In the genomic region with DNA sequence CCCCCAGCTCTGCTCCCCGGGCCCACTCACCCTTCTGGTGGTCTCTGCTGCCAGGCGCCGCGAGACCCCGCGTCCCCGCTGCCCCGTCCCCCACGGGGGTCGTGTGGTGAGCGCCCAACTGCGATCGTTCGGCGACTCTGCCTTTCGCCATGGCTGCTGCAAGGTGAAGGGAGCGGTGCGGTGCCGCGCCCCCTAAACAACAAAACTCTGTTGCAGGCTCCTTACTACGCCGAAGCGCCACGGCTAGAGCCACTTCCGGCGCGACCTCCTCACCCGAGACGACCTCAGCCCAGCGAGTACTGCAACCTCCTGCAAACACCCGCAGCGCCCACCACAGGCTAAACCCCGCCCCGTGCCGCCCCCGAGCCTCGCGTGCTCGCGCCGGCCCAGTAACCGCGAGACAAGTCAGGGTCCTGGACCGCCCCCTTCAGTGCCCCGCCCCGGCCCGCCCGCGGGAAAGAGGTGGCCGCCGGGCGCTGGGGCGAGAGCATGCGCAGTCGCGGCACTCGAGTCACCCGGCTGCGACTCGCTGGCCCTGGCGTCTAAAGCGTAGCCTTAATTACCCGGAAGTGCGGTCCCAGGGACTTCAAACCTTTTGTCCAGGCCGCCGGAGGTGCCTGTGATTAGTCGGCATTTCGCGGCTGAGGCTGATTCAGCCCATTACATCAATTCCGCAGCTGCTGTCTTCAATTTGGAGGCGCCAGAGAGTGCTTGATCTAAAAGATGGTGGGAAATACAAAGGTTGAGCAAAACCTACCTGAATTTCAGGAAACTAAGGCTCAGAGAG, we compare ENCODE assay signal across 1 cellular context.
A peak's percentile ranks its signal among the peaks of the same experiment; 100 is the strongest.
TF ChIP-seq lines count a peak whose summit lies in the region.

A gene with protein sequence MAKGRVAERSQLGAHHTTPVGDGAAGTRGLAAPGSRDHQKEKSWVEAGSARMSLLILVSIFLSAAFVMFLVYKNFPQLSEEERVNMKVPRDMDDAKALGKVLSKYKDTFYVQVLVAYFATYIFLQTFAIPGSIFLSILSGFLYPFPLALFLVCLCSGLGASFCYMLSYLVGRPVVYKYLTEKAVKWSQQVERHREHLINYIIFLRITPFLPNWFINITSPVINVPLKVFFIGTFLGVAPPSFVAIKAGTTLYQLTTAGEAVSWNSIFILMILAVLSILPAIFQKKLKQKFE (minus strand): TSS at position 303 of the 787 bp plus-strand sequence. CDS start 152 bp downstream, at position 151.

TF ChIP-seq in K562, 482 proteins besides CTCF, POLR2A, EP300 and RAD21 (continued from another document and continues in another):
- TF ChIP-seq ZMIZ1 (IDR thresholded peaks at IDR 0.05; ENCODE audit: low read depth in 2 of 2, low read length in 2 of 2) (peak; percentile 12 to 78; a peak in 3 of 4 replicates), CREB1 (IDR thresholded peaks at IDR 0.05) (peak; percentile 95), CREB1 (CRISPR knock-in tag; IDR thresholded peaks at IDR 0.05) (peak; percentile 93), SOX6 (IDR thresholded peaks at IDR 0.05) (0 out of 2 replicates have a peak, but pooled peaks have one; percentile 12), RUNX1 (IDR thresholded peaks at IDR 0.05; ENCODE audit: low read depth) (no peak), PHF8 (IDR thresholded peaks at IDR 0.05; ENCODE audit: borderline replicate concordance, low read length) (peak; percentile 79), ZC3H8 (IDR thresholded peaks at IDR 0.05) (no peak), SMAD2 (IDR thresholded peaks at IDR 0.05; ENCODE audit: low read depth, low read length) (no peak), ZNF12 (CRISPR knock-in tag; IDR thresholded peaks at IDR 0.05) (peak; percentile 69; the same call in 1 of the 2 replicates), PML (IDR thresholded peaks at IDR 0.05; ENCODE audit: low read length) (peak; percentile 79), ZFX (CRISPR knock-in tag; IDR thresholded peaks at IDR 0.05) (peak; percentile 70), ETS2 (tag; IDR thresholded peaks at IDR 0.05; ENCODE audit: borderline replicate concordance, poor library complexity, severe bottlenecking) (no peak), RFX7 (CRISPR knock-in tag; IDR thresholded peaks at IDR 0.05) (peak; percentile 65; the same call in 1 of the 2 replicates), KLF1 (tag; IDR thresholded peaks at IDR 0.05) (no peak), POLR2B (IDR thresholded peaks at IDR 0.05; ENCODE audit: low read depth, partially characterized antibody) (peak; percentile 82), MTA3 (IDR thresholded peaks at IDR 0.05; ENCODE audit: borderline replicate concordance) (peak; percentile 60), ZNF41 (CRISPR knock-in tag; conservative IDR thresholded peaks at IDR 0.05) (no peak), MEF2A (IDR thresholded peaks at IDR 0.05; ENCODE audit: control insufficient read depth, low read depth, low read length) (0 out of 2 replicates have a peak, but pooled peaks have one; percentile 38), SAFB (IDR thresholded peaks at IDR 0.05; ENCODE audit: borderline replicate concordance, low read depth, low read length) (peak; percentile 90), CBX1 (IDR thresholded peaks at IDR 0.05; ENCODE audit: low read depth) (no peak; the same call in none of the 2 replicates), ZNF75A (CRISPR knock-in tag; IDR thresholded peaks at IDR 0.05) (no peak), FOXJ2 (tag; IDR thresholded peaks at IDR 0.05) (no peak), ESRRB (CRISPR knock-in tag; IDR thresholded peaks at IDR 0.05; ENCODE audit: borderline replicate concordance) (no peak), TAF1 (IDR thresholded peaks at IDR 0.05; ENCODE audit: control insufficient read depth, extremely low read depth, insufficient read depth, low read length, severe bottlenecking) (peak; percentile 94), L3MBTL2 (IDR thresholded peaks at IDR 0.05) (peak; percentile 61), MCM5 (IDR thresholded peaks at IDR 0.05; ENCODE audit: low read depth) (no peak), ATF1 (CRISPR knock-in tag; IDR thresholded peaks at IDR 0.05) (peak; percentile 62; the same call in 1 of the 2 replicates), ATF1 (tag; IDR thresholded peaks at IDR 0.05) (peak; percentile 91), ZNF395 (CRISPR knock-in tag; IDR thresholded peaks at IDR 0.05) (no peak), KDM1A (IDR thresholded peaks at IDR 0.05) (no peak; a peak in 1 of 4 replicates), ESRRA (IDR thresholded peaks at IDR 0.05; ENCODE audit: borderline replicate concordance, low read depth) (peak; percentile 74; the same call in 1 of the 2 replicates), CBFB (CRISPR knock-in tag; IDR thresholded peaks at IDR 0.05) (peak; percentile 48; the same call in 1 of the 2 replicates), ZBTB11 (CRISPR knock-in tag; IDR thresholded peaks at IDR 0.05) (peak in 1 of 3 experiments; percentile 92; a peak in 2 of 6 replicates), ZFP36 (IDR thresholded peaks at IDR 0.05; ENCODE audit: low read depth, low read length, partially characterized antibody) (peak; percentile 14), MAFF (IDR thresholded peaks at IDR 0.05; ENCODE audit: low read length) (peak; percentile 10; the same call in 1 of the 2 replicates), HDAC2 (IDR thresholded peaks at IDR 0.05) (0 out of 2 replicates have a peak, but pooled peaks have one; percentile 52), POLR2AphosphoS5 (IDR thresholded peaks at IDR 0.05; ENCODE audit: control insufficient read depth, insufficient read depth, low read depth, low read length) (peak; percentile 81), CREB3L1 (IDR thresholded peaks at IDR 0.05; ENCODE audit: borderline replicate concordance, low read depth) (0 out of 2 replicates have a peak, but pooled peaks have one; percentile 30), FUS (optimal IDR thresholded peaks at IDR 0.05; ENCODE audit: low read depth, low read length) (peak; percentile 57), SP1 (CRISPR knock-in tag; IDR thresholded peaks at IDR 0.05) (peak; percentile 86), ZNF77 (CRISPR knock-in tag; IDR thresholded peaks at IDR 0.05) (no peak), PCBP1 (IDR thresholded peaks at IDR 0.05; ENCODE audit: low read depth, low read length, poor library complexity, severe bottlenecking) (peak; percentile 82), FOXP1 (CRISPR knock-in tag; IDR thresholded peaks at IDR 0.05) (0 out of 2 replicates have a peak, but pooled peaks have one; percentile 10), FOSL1 (tag; conservative IDR thresholded peaks at IDR 0.05) (peak; percentile 68), ZNF239 (CRISPR knock-in tag; IDR thresholded peaks at IDR 0.05) (no peak), HNRNPLL (IDR thresholded peaks at IDR 0.05; ENCODE audit: low read depth, low read length, poor library complexity, severe bottlenecking) (peak; percentile 81)
- TF ChIP-seq, protein P1, sequence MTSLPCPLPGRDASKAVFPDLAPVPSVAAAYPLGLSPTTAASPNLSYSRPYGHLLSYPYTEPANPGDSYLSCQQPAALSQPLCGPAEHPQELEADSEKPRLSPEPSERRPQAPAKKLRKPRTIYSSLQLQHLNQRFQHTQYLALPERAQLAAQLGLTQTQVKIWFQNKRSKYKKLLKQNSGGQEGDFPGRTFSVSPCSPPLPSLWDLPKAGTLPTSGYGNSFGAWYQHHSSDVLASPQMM (CRISPR knock-in tag; IDR thresholded peaks at IDR 0.05): no peak
- TF ChIP-seq, protein P2, sequence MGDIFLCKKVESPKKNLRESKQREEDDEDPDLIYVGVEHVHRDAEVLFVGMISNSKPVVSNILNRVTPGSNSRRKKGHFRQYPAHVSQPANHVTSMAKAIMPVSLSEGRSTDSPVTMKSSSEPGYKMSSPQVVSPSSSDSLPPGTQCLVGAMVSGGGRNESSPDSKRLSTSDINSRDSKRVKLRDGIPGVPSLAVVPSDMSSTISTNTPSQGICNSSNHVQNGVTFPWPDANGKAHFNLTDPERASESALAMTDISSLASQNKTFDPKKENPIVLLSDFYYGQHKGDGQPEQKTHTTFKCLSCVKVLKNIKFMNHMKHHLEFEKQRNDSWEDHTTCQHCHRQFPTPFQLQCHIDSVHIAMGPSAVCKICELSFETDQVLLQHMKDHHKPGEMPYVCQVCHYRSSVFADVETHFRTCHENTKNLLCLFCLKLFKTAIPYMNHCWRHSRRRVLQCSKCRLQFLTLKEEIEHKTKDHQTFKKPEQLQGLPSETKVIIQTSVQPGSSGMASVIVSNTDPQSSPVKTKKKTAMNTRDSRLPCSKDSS (IDR thresholded peaks at IDR 0.05; ENCODE audit: low read depth, partially characterized antibody): no peak
- TF ChIP-seq, protein P3, sequence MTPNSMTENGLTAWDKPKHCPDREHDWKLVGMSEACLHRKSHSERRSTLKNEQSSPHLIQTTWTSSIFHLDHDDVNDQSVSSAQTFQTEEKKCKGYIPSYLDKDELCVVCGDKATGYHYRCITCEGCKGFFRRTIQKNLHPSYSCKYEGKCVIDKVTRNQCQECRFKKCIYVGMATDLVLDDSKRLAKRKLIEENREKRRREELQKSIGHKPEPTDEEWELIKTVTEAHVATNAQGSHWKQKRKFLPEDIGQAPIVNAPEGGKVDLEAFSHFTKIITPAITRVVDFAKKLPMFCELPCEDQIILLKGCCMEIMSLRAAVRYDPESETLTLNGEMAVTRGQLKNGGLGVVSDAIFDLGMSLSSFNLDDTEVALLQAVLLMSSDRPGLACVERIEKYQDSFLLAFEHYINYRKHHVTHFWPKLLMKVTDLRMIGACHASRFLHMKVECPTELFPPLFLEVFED (CRISPR knock-in tag; conservative IDR thresholded peaks at IDR 0.05): no peak
